Comparison of ENCODE assay signal across 21 cellular contexts in the genomic region with DNA sequence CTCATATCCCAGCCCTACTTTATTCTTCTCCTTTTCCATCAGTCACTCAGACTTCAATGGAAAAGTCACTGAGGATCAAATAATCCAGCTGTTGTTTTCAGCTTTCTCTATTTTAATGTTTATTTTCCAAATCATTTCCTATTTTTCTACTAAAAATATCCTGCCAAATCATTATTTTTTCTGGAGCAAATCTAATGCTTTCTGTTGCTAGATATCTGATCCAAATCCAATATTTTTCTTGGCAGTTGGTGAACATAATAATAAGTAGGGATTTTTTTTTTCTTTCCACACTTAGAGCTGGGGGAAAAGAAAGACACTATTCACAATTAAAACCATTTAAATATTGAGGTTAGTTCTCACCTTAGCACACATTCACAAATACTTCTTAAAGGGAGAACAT.
"Had no signal": no experiment of that assay in that cellular context is flagged by ENCODE, and none has a peak within 500 bp of the region (broad histone marks: within the 10 kb centered on the region; RNA-seq: fewer than 3 reads in every experiment).

No MANE protein-coding gene starts in this region.

- DNase-seq: colonic mucosa; dorsolateral prefrontal cortex; effector CD8-positive, alpha-beta T cell; heart left ventricle; hypothalamus; islet precursor cell; left ventricle myocardium inferior; lower lobe of right lung; mesenchymal stem cell; midbrain; nephron progenitor cell; psoas muscle; retina; sigmoid colon; stimulated activated CD4-positive, alpha-beta T cell treated with anti-CD3 and anti-CD28 coated beads, Interleukin-12 subunit alpha, Interleukin-12 subunit beta, amount 100 ng/mL, for 4 hours; stimulated activated naive CD4-positive, alpha-beta T cell; trophoblast cell had no signal

- H3K36me3 ChIP-seq: colonic mucosa, heart left ventricle, left ventricle myocardium inferior, lower lobe of right lung, sigmoid colon had no signal

- ATAC-seq: esophagus mucosa, heart left ventricle, lower lobe of right lung, psoas muscle had no signal

- H3K4me3 ChIP-seq: colonic mucosa, dorsolateral prefrontal cortex, heart left ventricle, left ventricle myocardium inferior, lower lobe of right lung, psoas muscle, sigmoid colon, skin epidermis had no signal

- H3K9ac ChIP-seq: parathyroid adenoma had no signal

- H3K4me1 ChIP-seq: colonic mucosa, lower lobe of right lung, parathyroid adenoma, psoas muscle, sigmoid colon had no signal

- H3K27me3 ChIP-seq: colonic mucosa, heart left ventricle, sigmoid colon had no signal

- H3K27ac ChIP-seq: colonic mucosa, dorsolateral prefrontal cortex, left ventricle myocardium inferior, lower lobe of right lung, parathyroid adenoma, psoas muscle, sigmoid colon, skin epidermis had no signal

- H3K9me3 ChIP-seq: colonic mucosa, heart left ventricle, left ventricle myocardium inferior, lower lobe of right lung, psoas muscle, sigmoid colon had no signal

- FAIRE-seq: frontal cortex had no signal
